Comparison of ENCODE assay signal across 8 cellular contexts in the genomic region with DNA sequence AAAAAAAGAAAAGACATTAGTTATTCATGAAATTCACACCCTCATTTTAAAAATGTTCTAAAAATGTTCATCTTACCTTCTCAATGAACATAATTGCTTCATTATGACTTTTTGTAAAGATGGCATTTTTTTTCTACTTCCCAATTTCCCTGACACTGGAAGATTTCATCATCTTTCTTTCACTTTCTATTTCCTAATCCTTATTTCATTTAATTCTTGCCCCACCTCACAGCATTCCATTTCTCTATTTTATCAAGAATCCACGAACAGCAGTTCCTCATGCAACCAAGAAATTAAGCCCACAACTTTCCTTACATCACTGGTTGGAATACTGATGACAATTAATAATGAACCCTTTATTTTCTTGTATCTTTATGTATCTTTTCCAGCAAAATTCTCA. TPM values are rescaled to one million over a fixed set of nuclear protein-coding genes. Genes with fewer than 3 reads are reported as not detected.
A peak's percentile ranks its signal among the peaks of the same experiment; 100 is the strongest.
DNase-seq lines count a peak whose midpoint lies in the region; ATAC-seq lines count a peak whose summit lies in the region.

No MANE protein-coding gene starts in this region.

- H3K27me3 ChIP-seq in muscle layer of colon (ENCODE audit: control insufficient read depth in 1 of 2, insufficient read depth in 2 of 2, low read length in 2 of 2), result no peaks in the 10 kb centered on the region

- H3K4me1 Mint-ChIP-seq in IgD-negative memory B cell, result peaks cover 22 to 35% (median 25%) of the 10 kb centered on the region in 3 donors

- H3K4me3 Mint-ChIP-seq in IgD-negative memory B cell, result peak overlapping the region in 3 of 4 donors; percentile 9 to 97 (median 65)

- no peaks in the 10 kb centered on the region for H3K9me3 Mint-ChIP-seq in IgD-negative memory B cell

- peak overlapping the region; percentile 69 for H3K9ac ChIP-seq in muscle layer of colon (ENCODE audit: low read length)

- H3K27me3 Mint-ChIP-seq in IgD-negative memory B cell, result no peaks in the 10 kb centered on the region

- DNase-seq in AG20443 (ENCODE audit: low spot score), result peak; percentile 28
- DNase-seq in amniotic stem cell (lab: John Stamatoyannopoulos, UW), result peak; percentile 4
- no peak for DNase-seq in NCI-H1105 (lab: John Stamatoyannopoulos, UW)

- no peaks in the 10 kb centered on the region for H3K9me3 ChIP-seq in muscle layer of colon (ENCODE audit: low read length)

- H3K27ac ChIP-seq in muscle layer of colon (ENCODE audit: low read depth, low read length), result no peak overlapping the region

- peak overlapping the region in 1 of 2 donors; percentile 76 for H3K4me3 ChIP-seq in muscle layer of colon (ENCODE audit: low read depth in 1 of 2, low read length in 2 of 2)

- peaks cover 22% of the 10 kb centered on the region for H3K4me1 ChIP-seq in muscle layer of colon (ENCODE audit: insufficient read depth, low read length)

- peak overlapping the region in 2 of 3 donors; percentile 1 to 23 for H3K27ac Mint-ChIP-seq in IgD-negative memory B cell

- ATAC-seq in HG03342 (IDR thresholded peaks at IDR 0.05; ENCODE audit: unreplicated experiment), result no peak
- no peak for ATAC-seq in HG03025 (IDR thresholded peaks at IDR 0.05; ENCODE audit: low FRiP score, unreplicated experiment)
- no peak for ATAC-seq in HG02973 (IDR thresholded peaks at IDR 0.05; ENCODE audit: unreplicated experiment)

- H3K36me3 ChIP-seq in muscle layer of colon (ENCODE audit: insufficient read depth, low read length), result peaks cover 24% of the 10 kb centered on the region

- peaks cover 3% of the 10 kb centered on the region for H3K36me3 Mint-ChIP-seq in IgD-negative memory B cell

RNA-seq across cellular contexts. Expression of a gene that starts 1.9 kb away (rescaled TPM):
- 6.0 TPM for polyA plus RNA-seq in IgD-negative memory B cell

RNA-seq across cellular contexts. Expression of a gene that starts 46.7 kb away (rescaled TPM):
- not detected for polyA plus RNA-seq in IgD-negative memory B cell

RNA-seq across cellular contexts. Expression of a gene that starts 51.4 kb away (rescaled TPM):
- polyA plus RNA-seq in IgD-negative memory B cell, result 15.3 TPM
